ENCODE assay signal across 28 cellular contexts in the genomic region with DNA sequence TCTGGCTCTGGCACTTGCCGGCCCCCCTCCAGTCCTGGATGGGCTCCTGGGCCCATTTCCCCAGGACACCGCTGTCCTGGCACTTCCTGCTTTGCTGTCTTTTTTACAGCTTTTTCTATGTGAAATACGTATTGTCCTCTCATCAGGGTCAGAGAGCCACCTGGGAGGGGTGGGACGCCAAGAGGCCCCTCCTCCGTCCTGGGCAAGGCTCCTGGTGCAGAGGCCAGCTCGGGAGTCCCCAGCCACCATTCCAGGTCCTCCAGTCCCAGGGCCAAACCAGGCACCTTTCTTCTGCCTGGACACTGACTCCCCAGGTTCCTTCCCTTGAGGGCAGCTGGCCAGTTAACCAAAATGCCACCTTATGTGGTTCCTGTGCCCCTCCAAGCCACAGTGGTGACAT.
"Had no signal": no experiment of that assay in that cellular context is flagged by ENCODE, and none has a peak within 500 bp of the region (broad histone marks: within the 10 kb centered on the region; RNA-seq: fewer than 3 reads in every experiment).

No MANE protein-coding gene starts in this region.

- H3K27ac Mint-ChIP-seq: memory B cell, natural killer cell, progenitor cell of endocrine pancreas had no signal

- H3K9me3 ChIP-seq: esophagus squamous epithelium, neutrophil, right atrium auricular region, testis, tibial artery, upper lobe of left lung had no signal

- H3K36me3 ChIP-seq: neutrophil had no signal

- H2AFZ ChIP-seq: parathyroid adenoma had no signal

- ATAC-seq: natural killer cell, sciatic nerve had no signal

- H3K36me3 Mint-ChIP-seq: natural killer cell had no signal

- H3K27me3 Mint-ChIP-seq: memory B cell, progenitor cell of endocrine pancreas had no signal

- H3K27me3 ChIP-seq: esophagus squamous epithelium, neutrophil, right atrium auricular region, testis, tibial artery, upper lobe of left lung had no signal

- H3K79me2 ChIP-seq: parathyroid adenoma had no signal

- H3K27ac ChIP-seq: coronary artery, esophagus squamous epithelium, neutrophil, parathyroid adenoma, right atrium auricular region, testis, tibial artery, upper lobe of left lung had no signal

- H3K4me1 Mint-ChIP-seq: immature natural killer cell, memory B cell had no signal

- H3K9me3 Mint-ChIP-seq: immature natural killer cell, memory B cell, natural killer cell had no signal

- H3K9ac ChIP-seq: parathyroid adenoma had no signal

- H3K4me2 ChIP-seq: smooth muscle cell had no signal

- H3K4me3 Mint-ChIP-seq: immature natural killer cell, memory B cell, natural killer cell had no signal

- H3K4me1 ChIP-seq: esophagus squamous epithelium, parathyroid adenoma, right atrium auricular region, testis, tibial artery, upper lobe of left lung had no signal

- DNase-seq: dermis blood vessel endothelial cell; effector memory CD4-positive, alpha-beta T cell; erythroblast; esophagus squamous epithelium; foreskin melanocyte; glutamatergic neuron; hypothalamus; immature natural killer cell; islet precursor cell; natural killer cell; stimulated activated CD4-positive, alpha-beta T cell treated with anti-CD3 and anti-CD28 coated beads, Interleukin-12 subunit alpha, Interleukin-12 subunit beta, amount 100 ng/mL, for 4 hours; stimulated activated CD4-positive, alpha-beta T cell treated with anti-CD3 and anti-CD28 coated beads, Interleukin-1b, Interleukin-23, amount 100 ng/mL, for 48 hours; stimulated activated CD4-positive, alpha-beta T cell treated with anti-CD3 and anti-CD28 coated beads, Interleukin-4, amount 100 ng/mL, for 1 hour; stimulated activated CD8-positive, alpha-beta memory T cell treated with anti-CD3 and anti-CD28 coated beads, Interleukin-4, amount 100 ng/mL, for 48 hours; stimulated activated naive CD4-positive, alpha-beta T cell; substantia nigra; testis; tibial artery; upper lobe of left lung had no signal

- H3K4me3 ChIP-seq: coronary artery, esophagus squamous epithelium, lung, right atrium auricular region, smooth muscle cell, testis, tibial artery, upper lobe of left lung had no signal
